In the genomic region with DNA sequence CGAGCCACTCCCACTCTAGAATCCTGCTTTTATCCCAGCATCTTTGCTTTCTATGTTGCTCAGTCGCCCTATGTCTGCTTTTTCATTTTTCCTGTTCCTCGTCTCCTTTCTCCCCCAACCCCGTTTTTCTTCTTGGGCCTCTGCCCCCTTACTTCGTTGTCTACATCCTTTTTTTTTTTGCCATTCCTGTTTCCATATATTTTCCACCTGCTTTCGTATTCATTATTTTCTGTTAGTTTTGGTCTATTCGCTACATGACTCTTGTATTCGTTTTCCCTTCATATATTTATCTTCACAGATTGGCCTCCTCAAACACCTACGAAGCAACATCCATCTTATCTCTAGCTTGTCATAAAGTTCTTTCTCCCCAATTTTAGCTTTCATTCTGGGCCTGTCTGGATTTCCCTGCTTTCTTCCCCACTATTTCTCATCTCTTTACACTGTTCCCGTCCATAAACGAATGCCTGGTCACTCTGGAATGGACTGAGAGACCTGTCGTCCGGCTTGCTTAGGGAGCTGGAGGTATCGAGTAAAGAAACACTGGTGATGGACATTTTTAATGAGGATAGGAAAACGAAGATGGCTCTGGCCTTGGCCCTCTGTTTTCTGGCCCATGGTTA, we compare ENCODE assay signal across 9 cellular contexts. TPM values are rescaled to one million over a fixed set of nuclear protein-coding genes. Genes with fewer than 3 reads are reported as not detected.
DNase-seq lines count a peak whose midpoint lies in the region; ATAC-seq, FAIRE-seq and TF ChIP-seq lines count a peak whose summit lies in the region.
"Had no signal": no experiment of that assay in that cellular context is flagged by ENCODE, and none has a peak within 500 bp of the region (broad histone marks: within the 10 kb centered on the region; RNA-seq: fewer than 3 reads in every experiment).

No MANE protein-coding gene starts in this region.

- H3K9me3 Mint-ChIP-seq in activated naive CD8-positive, alpha-beta T cell treated with anti-CD3 and anti-CD28 coated beads, Interleukin-2, amount 50 U/mL, for 24 hours, result no peaks in the 10 kb centered on the region

- DNase-seq in SK-N-SH (peak; percentile 16), kidney (no peak), omental fat pad (ENCODE audit: low spot score) (no peak), DMS79 (lab: John Stamatoyannopoulos, UW) (no peak)
- no peak for DNase-seq in activated naive CD8-positive, alpha-beta T cell treated with anti-CD3 and anti-CD28 coated beads, Interleukin-2, amount 50 U/mL, for 24 hours

- peak overlapping the region; percentile 96 for H3K4me3 Mint-ChIP-seq in activated naive CD8-positive, alpha-beta T cell treated with anti-CD3 and anti-CD28 coated beads, Interleukin-2, amount 50 U/mL, for 24 hours

- ATAC-seq in SK-N-SH treated with all-trans-retinoic acid at 6 μM for 48 hours, result no peak
- no peak for ATAC-seq in activated naive CD8-positive, alpha-beta T cell treated with anti-CD3 and anti-CD28 coated beads, Interleukin-2, amount 50 U/mL, for 24 hours
- no peak for ATAC-seq in omental fat pad (ENCODE audit: low FRiP score)
- no peak for ATAC-seq in GM19455 (IDR thresholded peaks at IDR 0.05; ENCODE audit: unreplicated experiment)

- peaks cover 46% of the 10 kb centered on the region for H3K4me1 Mint-ChIP-seq in activated naive CD8-positive, alpha-beta T cell treated with anti-CD3 and anti-CD28 coated beads, Interleukin-2, amount 50 U/mL, for 24 hours

- H3K27me3 Mint-ChIP-seq in activated naive CD8-positive, alpha-beta T cell treated with anti-CD3 and anti-CD28 coated beads, Interleukin-2, amount 50 U/mL, for 24 hours, result no peaks in the 10 kb centered on the region

- H3K4me1 ChIP-seq in SK-N-SH (ENCODE audit: control insufficient read depth in 1 of 2, insufficient read depth in 2 of 2, low read depth in 1 of 2, low read length in 1 of 2) (peaks cover 10 to 11% of the 10 kb centered on the region in 2 experiments), kidney (ENCODE audit: control insufficient read depth in 1 of 2, insufficient read depth in 1 of 2, low read depth in 1 of 2, low read length in 2 of 2) (peaks cover 0 to 13% of the 10 kb centered on the region in 2 donors), subcutaneous abdominal adipose tissue (ENCODE audit: control insufficient read depth in 5 of 5, insufficient read depth in 5 of 5, low read length in 5 of 5) (peaks cover 0 to 36% (median 27%) of the 10 kb centered on the region in 5 donors)

- TF ChIP-seq CTCF in SK-N-SH (IDR thresholded peaks at IDR 0.05) (no peak), kidney (IDR thresholded peaks at IDR 0.05; ENCODE audit: borderline replicate concordance, extremely low read depth, insufficient read depth) (no peak), omental fat pad (IDR thresholded peaks at IDR 0.05) (no peak)

- H3K4me3 ChIP-seq in SK-N-SH (ENCODE audit: low read depth in 2 of 2, low read length in 1 of 2) (peak overlapping the region; percentile 87 to 98), kidney (ENCODE audit: low read length in 2 of 2) (peak overlapping the region; percentile 62 to 85), subcutaneous abdominal adipose tissue (ENCODE audit: low read depth in 1 of 5, low read length in 5 of 5) (peak overlapping the region; percentile 85 to 93 (median 86))

- 2% methylated on average over 15 of the region's 15 CpGs for WGBS in SK-N-SH (ENCODE audit: low lambda C conversion rate)

- H3K9ac ChIP-seq in SK-N-SH (peak overlapping the region; percentile 99), kidney (ENCODE audit: low read length in 2 of 2) (peak overlapping the region; percentile 52 to 97), subcutaneous abdominal adipose tissue (ENCODE audit: low read length in 5 of 5) (peak overlapping the region; percentile 32 to 99 (median 95))

- TF ChIP-seq RAD21 in SK-N-SH (IDR thresholded peaks at IDR 0.05; ENCODE audit: low read length), result no peak

- intact Hi-C loops in kidney (cut with DNase I), result no loop called here

- POLR2A ChIA-PET in SK-N-SH (lab: Yijun Ruan, JAX), result interaction anchor here (1.0 to 4.0 kb wide), 4 partner anchors 8 to 1351 kb away, joined by 3 to 18 read pairs (median 4); a partner anchor contains a TSS

- H3F3A ChIP-seq in SK-N-SH (replicated peaks; ENCODE audit: insufficient read depth), result peaks cover 16% of the 10 kb centered on the region

- H3K36me3 Mint-ChIP-seq in activated naive CD8-positive, alpha-beta T cell treated with anti-CD3 and anti-CD28 coated beads, Interleukin-2, amount 50 U/mL, for 24 hours (ENCODE audit: low read depth), result peaks cover 67% of the 10 kb centered on the region

- peaks cover 58% of the 10 kb centered on the region for H3K79me2 ChIP-seq in SK-N-SH (ENCODE audit: insufficient read depth)

- H2AFZ ChIP-seq in SK-N-SH (ENCODE audit: low read depth), result no peak overlapping the region

- H3K36me3 ChIP-seq in SK-N-SH (replicated peaks in 1 of 2; ENCODE audit: control insufficient read depth in 1 of 2, insufficient read depth in 2 of 2, low read length in 1 of 2) (peaks cover 40 to 49% of the 10 kb centered on the region in 2 experiments), kidney (ENCODE audit: control insufficient read depth in 1 of 2, insufficient read depth in 2 of 2, low read length in 2 of 2) (peaks cover 26 to 30% of the 10 kb centered on the region in 2 donors), subcutaneous abdominal adipose tissue (ENCODE audit: control insufficient read depth in 5 of 5, insufficient read depth in 5 of 5, low read length in 5 of 5) (peaks cover 0 to 32% (median 30%) of the 10 kb centered on the region in 5 donors)

- H3K9me2 ChIP-seq in SK-N-SH, result no peaks in the 10 kb centered on the region

- H3K27ac ChIP-seq in SK-N-SH (ENCODE audit: low read depth in 2 of 2, low read length in 1 of 2) (peak overlapping the region; percentile 96 to 99), kidney (ENCODE audit: low read depth in 2 of 2, low read length in 2 of 2) (peak overlapping the region; percentile 93 to 96), subcutaneous abdominal adipose tissue (ENCODE audit: low read depth, low read length) (peak overlapping the region; percentile 95)

- H3K9me3 ChIP-seq in SK-N-SH (no peaks in the 10 kb centered on the region), kidney (ENCODE audit: control insufficient read depth in 1 of 2, low read length in 2 of 2) (no peaks in the 10 kb centered on the region), subcutaneous abdominal adipose tissue (ENCODE audit: control insufficient read depth in 5 of 5, low read length in 5 of 5) (no peaks in the 10 kb centered on the region)

- CTCF ChIA-PET in SK-N-SH (lab: Yijun Ruan, JAX), result interaction anchor here (0.9 to 2.1 kb wide), 5 partner anchors 10 to 76 kb away, joined by 3 to 11 read pairs (median 5); a partner anchor contains a TSS

- H3K27me3 ChIP-seq in SK-N-SH (ENCODE audit: insufficient read depth) (no peaks in the 10 kb centered on the region), subcutaneous abdominal adipose tissue (ENCODE audit: control insufficient read depth in 5 of 5, insufficient read depth in 4 of 5, low read length in 5 of 5) (no peaks in the 10 kb centered on the region)

- peak overlapping the region; percentile 96 for H3K27ac Mint-ChIP-seq in activated naive CD8-positive, alpha-beta T cell treated with anti-CD3 and anti-CD28 coated beads, Interleukin-2, amount 50 U/mL, for 24 hours

- H4K20me1 ChIP-seq in SK-N-SH (ENCODE audit: insufficient read depth), result peaks cover 28% of the 10 kb centered on the region

- peak overlapping the region; percentile 97 for H3K4me2 ChIP-seq in SK-N-SH

- no peak for FAIRE-seq in kidney (lab: Jason Lieb, UNC)

- no peak for TF ChIP-seq EP300 in SK-N-SH (IDR thresholded peaks at IDR 0.05; ENCODE audit: borderline replicate concordance in 1 of 2, low read depth in 1 of 2, low read length in 1 of 2)

TF ChIP-seq in SK-N-SH, 30 proteins besides CTCF, POLR2A, EP300 and RAD21:
- TF ChIP-seq TCF12 (IDR thresholded peaks at IDR 0.05) (no peak), POLR2AphosphoS5 (IDR thresholded peaks at IDR 0.05; ENCODE audit: low read depth, low read length) (0 out of 2 replicates have a peak, but pooled peaks have one; percentile 0)

TF ChIP-seq in SK-N-SH treated with all-trans-retinoic acid at 6 μM for 48 hours, 23 proteins besides CTCF, POLR2A, EP300 and RAD21 (continues in another document):
- TF ChIP-seq ESRRG (CRISPR knock-in tag; IDR thresholded peaks at IDR 0.05), result no peak

RNA-seq across cellular contexts. Expression of a gene that starts 0.9 kb away (rescaled TPM):
- polyA plus RNA-seq in SK-N-SH (2012; rRNA removed) (36.1 and 76.1 TPM in 2 replicates), kidney (ENCODE audit: insufficient read depth, low read depth, low replicate concordance) (84.6 TPM)
- 26.6 and 40.3 TPM in 2 replicates for polyA plus RNA-seq in SK-N-SH (2012; cell fraction: cytosol; rRNA removed)
- 206 and 214 TPM in 2 replicates for polyA plus RNA-seq in SK-N-SH (2012; cell fraction: nucleus; rRNA removed)
- total RNA-seq in kidney (159 TPM), omental fat pad (100 to 1,000 TPM in 1 of 4 donors, 10 to 100 TPM in 3; 44.8 to 111 (median 65.4) TPM)

RNA-seq across cellular contexts. Expression of a gene that starts 6.4 kb away (rescaled TPM):
- polyA plus RNA-seq in SK-N-SH (2012; rRNA removed) (not detected in 2 replicates), kidney (ENCODE audit: insufficient read depth, low read depth, low replicate concordance) (121 TPM)
- polyA plus RNA-seq in SK-N-SH (2012; cell fraction: cytosol; rRNA removed), result not detected in 2 replicates
- polyA plus RNA-seq in SK-N-SH (2012; cell fraction: nucleus; rRNA removed), result not detected in 2 replicates
- total RNA-seq in kidney (44.1 TPM), omental fat pad (10 to 100 TPM; 57.3 to 95.1 (median 81.8) TPM)
- total RNA-seq: SK-MEL-5 had no signal

RNA-seq across cellular contexts. Expression of a gene that starts 28.6 kb away (rescaled TPM):
- not detected in 2 replicates for polyA plus RNA-seq in SK-N-SH (2012; rRNA removed)
- not detected in 2 replicates for polyA plus RNA-seq in SK-N-SH (2012; cell fraction: cytosol; rRNA removed)
- not detected in 2 replicates for polyA plus RNA-seq in SK-N-SH (2012; cell fraction: nucleus; rRNA removed)
- total RNA-seq in kidney, result 0.82 TPM
- not detected for polyA plus RNA-seq in kidney (ENCODE audit: insufficient read depth, low read depth, low replicate concordance)
- total RNA-seq in omental fat pad, result not detected
- total RNA-seq: SK-MEL-5 had no signal

RNA-seq across cellular contexts. Expression of a gene that starts 31.0 kb away (rescaled TPM):
- polyA plus RNA-seq in SK-N-SH (2012; rRNA removed) (100 and 220 TPM in 2 replicates), kidney (ENCODE audit: insufficient read depth, low read depth, low replicate concordance) (215 TPM)
- 94.0 and 118 TPM in 2 replicates for polyA plus RNA-seq in SK-N-SH (2012; cell fraction: cytosol; rRNA removed)
- 475 and 741 TPM in 2 replicates for polyA plus RNA-seq in SK-N-SH (2012; cell fraction: nucleus; rRNA removed)
- total RNA-seq in kidney (232 TPM), omental fat pad (100 to 1,000 TPM; 137 to 231 (median 157) TPM)

RNA-seq across cellular contexts. Expression of a gene that starts 34.3 kb away (rescaled TPM):
- polyA plus RNA-seq in SK-N-SH (2012; rRNA removed) (6.8 and 7.2 TPM in 2 replicates), kidney (ENCODE audit: insufficient read depth, low read depth, low replicate concordance) (154 TPM)
- polyA plus RNA-seq in SK-N-SH (2012; cell fraction: cytosol; rRNA removed), result 3.9 and 6.0 TPM in 2 replicates
- polyA plus RNA-seq in SK-N-SH (2012; cell fraction: nucleus; rRNA removed), result 4.1 and 6.1 TPM in 2 replicates
- total RNA-seq in kidney (4.6 TPM), omental fat pad (1 to 10 TPM; 2.4 to 5.0 (median 3.6) TPM)
